Comparison of ENCODE assay signal across 12 cellular contexts in the genomic region with DNA sequence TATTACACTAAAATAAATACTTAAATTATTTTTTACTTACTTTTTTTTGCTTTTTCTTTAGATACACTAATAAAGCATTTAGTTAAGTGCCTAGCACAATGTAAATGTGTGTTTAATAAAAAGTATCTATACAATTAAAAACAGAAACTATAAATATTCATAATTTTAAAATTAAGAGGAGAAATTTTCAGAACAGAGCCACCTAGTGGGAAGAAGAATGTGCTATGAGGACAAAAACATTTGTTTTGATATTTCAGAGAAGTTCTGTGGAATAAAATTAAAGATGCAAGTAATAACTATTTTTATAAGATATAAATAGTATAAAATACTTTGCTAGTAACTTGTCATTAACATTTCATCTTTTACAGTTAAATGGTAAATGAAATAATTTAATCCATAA.
DNase-seq lines count a peak whose midpoint lies in the region; ATAC-seq, FAIRE-seq and TF ChIP-seq lines count a peak whose summit lies in the region.
"Had no signal": no experiment of that assay in that cellular context is flagged by ENCODE, and none has a peak within 500 bp of the region (broad histone marks: within the 10 kb centered on the region; RNA-seq: fewer than 3 reads in every experiment).

No MANE protein-coding gene starts in this region.

- H2AFZ ChIP-seq in SU-DHL-6 (ENCODE audit: low read depth, low read length, severe bottlenecking): no peak overlapping the region

- no peak overlapping the region for H3K9ac ChIP-seq in SU-DHL-6 (ENCODE audit: low read length)
- H3K9ac ChIP-seq: KMS-11 had no signal

- no peaks in the 10 kb centered on the region for H3K9me2 ChIP-seq in SU-DHL-6 (replicated peaks; ENCODE audit: insufficient read depth, low read length)

- H3K4me2 ChIP-seq in SU-DHL-6 (ENCODE audit: low read depth, low read length, poor library complexity, severe bottlenecking): no peak overlapping the region
- H3K4me2 ChIP-seq: KMS-11 had no signal

- FAIRE-seq in islet of Langerhans (lab: Jason Lieb, UNC): peak; percentile 85

- H3K4me3 Mint-ChIP-seq in stimulated activated naive CD8-positive, alpha-beta T cell treated with anti-CD3 and anti-CD28 coated beads, Interleukin-15, amount 100 ng/mL, for 72 hours: no peak overlapping the region
- H3K4me3 Mint-ChIP-seq: stimulated activated naive CD8-positive, alpha-beta T cell treated with anti-CD3 and anti-CD28 coated beads, Interleukin-15, Interleukin-2, amounts not matched to agents 100 ng/mL and 50 ng/mL, for 24 hours had no signal

- H3K27ac Mint-ChIP-seq in stimulated activated naive CD8-positive, alpha-beta T cell treated with anti-CD3 and anti-CD28 coated beads, Interleukin-15, amount 100 ng/mL, for 72 hours: no peak overlapping the region
- H3K27ac Mint-ChIP-seq: stimulated activated naive CD8-positive, alpha-beta T cell treated with anti-CD3 and anti-CD28 coated beads, Interleukin-15, Interleukin-2, amounts not matched to agents 100 ng/mL and 50 ng/mL, for 24 hours had no signal

- no peak overlapping the region for H3K27ac ChIP-seq in SU-DHL-6 (ENCODE audit: low read depth, low read length)
- H3K27ac ChIP-seq: gastrocnemius medialis, KMS-11 had no signal

- ATAC-seq in HG03280 (IDR thresholded peaks at IDR 0.05; ENCODE audit: unreplicated experiment): no peak
- no peak for ATAC-seq in stimulated activated naive CD8-positive, alpha-beta T cell treated with anti-CD3 and anti-CD28 coated beads, Interleukin-15, amount 100 ng/mL, for 72 hours
- ATAC-seq: gastrocnemius medialis had no signal

- H3K4me3 ChIP-seq in GM12864 (ENCODE audit: low read depth, low read length) (no peak overlapping the region), SU-DHL-6 (ENCODE audit: insufficient read depth, low read length, poor library complexity, severe bottlenecking) (no peak overlapping the region)
- H3K4me3 ChIP-seq: gastrocnemius medialis had no signal

- no peaks in the 10 kb centered on the region for H3K9me3 Mint-ChIP-seq in stimulated activated naive CD8-positive, alpha-beta T cell treated with anti-CD3 and anti-CD28 coated beads, Interleukin-15, amount 100 ng/mL, for 72 hours
- H3K9me3 Mint-ChIP-seq: stimulated activated naive CD8-positive, alpha-beta T cell treated with anti-CD3 and anti-CD28 coated beads, Interleukin-15, Interleukin-2, amounts not matched to agents 100 ng/mL and 50 ng/mL, for 24 hours had no signal

- peak; percentile 51 for TF ChIP-seq CTCF in AG09319 (IDR thresholded peaks at IDR 0.05; ENCODE audit: low read depth, low read length)
- TF ChIP-seq CTCF in GM12864 (IDR thresholded peaks at IDR 0.05; ENCODE audit: low read depth, low read length, missing control alignments): peak; percentile 13
- TF ChIP-seq CTCF in SU-DHL-6 (IDR thresholded peaks at IDR 0.05; ENCODE audit: insufficient read depth, low read length, poor library complexity, severe bottlenecking): peak; percentile 27

- H3K36me3 ChIP-seq in SU-DHL-6 (ENCODE audit: low read length): no peaks in the 10 kb centered on the region
- H3K36me3 ChIP-seq: gastrocnemius medialis had no signal

- H3K4me1 Mint-ChIP-seq in stimulated activated naive CD8-positive, alpha-beta T cell treated with anti-CD3 and anti-CD28 coated beads, Interleukin-15, amount 100 ng/mL, for 72 hours: no peaks in the 10 kb centered on the region

- no peaks in the 10 kb centered on the region for H3F3A ChIP-seq in SU-DHL-6 (ENCODE audit: insufficient read depth)

- H3K27me3 Mint-ChIP-seq in stimulated activated naive CD8-positive, alpha-beta T cell treated with anti-CD3 and anti-CD28 coated beads, Interleukin-15, amount 100 ng/mL, for 72 hours: no peaks in the 10 kb centered on the region

- H3K9me3 ChIP-seq in SU-DHL-6 (ENCODE audit: insufficient read depth, low read length): no peaks in the 10 kb centered on the region
- H3K9me3 ChIP-seq: gastrocnemius medialis had no signal

- H3K79me2 ChIP-seq in SU-DHL-6 (ENCODE audit: insufficient read depth, low read length): no peaks in the 10 kb centered on the region

- DNase-seq in AG09319 (ENCODE audit: extremely low read depth, low read depth): no peak
- no peak for DNase-seq in GM12864 (ENCODE audit: low read depth)
- no peak for DNase-seq in T-helper 9 cell
- DNase-seq in retina: no peak
- DNase-seq in stimulated activated naive CD8-positive, alpha-beta T cell treated with anti-CD3 and anti-CD28 coated beads, Interleukin-15, amount 100 ng/mL, for 72 hours: no peak
- DNase-seq: activated CD4-positive, alpha-beta T cell treated with anti-CD3 and anti-CD28 coated beads for 4 hours; gastrocnemius medialis had no signal

- H3K27me3 ChIP-seq in SU-DHL-6 (ENCODE audit: low read length): no peaks in the 10 kb centered on the region
- H3K27me3 ChIP-seq: gastrocnemius medialis had no signal

- H4K20me1 ChIP-seq in SU-DHL-6 (ENCODE audit: low read depth, low read length): no peaks in the 10 kb centered on the region
